In the genomic region with DNA sequence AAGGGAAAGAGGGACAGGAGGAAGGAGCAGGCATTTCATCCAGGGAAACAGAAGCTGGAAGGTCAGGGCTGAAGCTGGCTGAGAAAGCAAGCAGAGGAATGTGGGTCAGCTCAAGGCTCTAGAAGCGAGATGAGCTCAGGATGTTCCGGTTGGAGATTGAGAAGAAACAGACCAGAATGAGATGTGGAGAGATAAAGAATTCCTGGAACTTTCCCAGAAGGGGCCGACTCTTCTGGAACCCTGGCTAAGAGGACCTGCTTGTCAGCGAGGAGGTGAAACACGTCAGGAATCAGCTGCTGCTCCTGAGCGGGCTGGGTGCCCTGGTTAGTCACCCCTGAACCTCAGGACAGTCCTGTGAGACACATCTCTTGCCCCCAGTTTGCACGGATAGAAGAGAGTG, we compare ENCODE assay signal across 15 cellular contexts.
DNase-seq lines count a peak whose midpoint lies in the region; ATAC-seq and TF ChIP-seq lines count a peak whose summit lies in the region.
"Had no signal": no experiment of that assay in that cellular context is flagged by ENCODE, and none has a peak within 500 bp of the region (broad histone marks: within the 10 kb centered on the region; RNA-seq: fewer than 3 reads in every experiment).

No MANE protein-coding gene starts in this region.

- H3K9me3 Mint-ChIP-seq in neural crest cell: no peaks in the 10 kb centered on the region

- H3K4me1 ChIP-seq in IMR-90 (ENCODE audit: control insufficient read depth, insufficient read depth, low read length): peaks cover 16% of the 10 kb centered on the region
- H3K4me1 ChIP-seq in mesenchymal stem cell (ENCODE audit: control insufficient read depth, insufficient read depth, low read depth, low read length): no peaks in the 10 kb centered on the region
- peaks cover 21% of the 10 kb centered on the region for H3K4me1 ChIP-seq in testis

- H2BK120ac ChIP-seq in IMR-90 (ENCODE audit: low read depth, low read length) (no peak overlapping the region), mesenchymal stem cell (ENCODE audit: low read depth, low read length) (no peak overlapping the region)

- H3K4me2 ChIP-seq in IMR-90 (ENCODE audit: low read depth, low read length) (no peak overlapping the region), mesenchymal stem cell (ENCODE audit: low read length, poor library complexity, severe bottlenecking) (no peak overlapping the region)

- peaks cover 20% of the 10 kb centered on the region for H3K9me1 ChIP-seq in IMR-90 (ENCODE audit: insufficient read depth, low read length)

- ATAC-seq in IMR-90 (ENCODE audit: low read depth) (no peak), GM19455 (IDR thresholded peaks at IDR 0.05; ENCODE audit: unreplicated experiment) (no peak)

- H3K9me3 ChIP-seq in IMR-90 (ENCODE audit: control insufficient read depth, insufficient read depth, low read length): no peaks in the 10 kb centered on the region
- no peaks in the 10 kb centered on the region for H3K9me3 ChIP-seq in mesenchymal stem cell (ENCODE audit: control insufficient read depth, low read length)
- no peaks in the 10 kb centered on the region for H3K9me3 ChIP-seq in testis

- peaks cover 46% of the 10 kb centered on the region for H3K36me3 Mint-ChIP-seq in neural crest cell (ENCODE audit: low read depth)
- H3K36me3 Mint-ChIP-seq: CD4-positive, alpha-beta memory T cell had no signal

- POLR2A ChIA-PET in IMR-90 (lab: Charles Lee; ENCODE audit: unreplicated experiment): no interaction called here

- CTCF ChIA-PET in IMR-90 (lab: Yijun Ruan, JAX): no interaction called here

- H3K23ac ChIP-seq in IMR-90 (ENCODE audit: low read depth, low read length) (no peak overlapping the region), mesenchymal stem cell (ENCODE audit: low read length in 2 of 2) (no peak overlapping the region)

- peaks cover 10% of the 10 kb centered on the region for H3K36me3 ChIP-seq in IMR-90 (ENCODE audit: control insufficient read depth, insufficient read depth, low read length)
- H3K36me3 ChIP-seq in mesenchymal stem cell (ENCODE audit: control insufficient read depth in 1 of 2, insufficient read depth in 2 of 2, low read depth in 1 of 2, low read length in 2 of 2): no peaks in the 10 kb centered on the region
- no peaks in the 10 kb centered on the region for H3K36me3 ChIP-seq in testis (ENCODE audit: low read depth, missing control alignments)

- H3K14ac ChIP-seq in IMR-90 (replicated peaks; ENCODE audit: low read depth, low read length) (no peak overlapping the region), mesenchymal stem cell (ENCODE audit: low read length in 2 of 2) (no peak overlapping the region)

- intact Hi-C loops in IMR-90 (cut with micrococcal nuclease): loop anchor here (5.0 kb wide), 2 partner anchors 56 to 309 kb away; no protein-coding TSS in a partner anchor
- intact Hi-C loops in testis (cut with DNase I; ENCODE audit: low total_unique reads): no loop called here

- H3K9ac ChIP-seq in IMR-90 (ENCODE audit: low read depth, low read length): no peak overlapping the region
- no peak overlapping the region for H3K9ac ChIP-seq in mesenchymal stem cell (ENCODE audit: low read length)

- no peak overlapping the region for H3K4me3 ChIP-seq in IMR-90 (ENCODE audit: insufficient read depth, low read depth, low read length)
- H3K4me3 ChIP-seq in mesenchymal stem cell (ENCODE audit: insufficient read depth in 1 of 2, low read depth in 1 of 2, low read length in 2 of 2): no peak overlapping the region
- no peak overlapping the region for H3K4me3 ChIP-seq in testis

- H4K91ac ChIP-seq in IMR-90 (ENCODE audit: insufficient read depth, low read depth, low read length): no peak overlapping the region
- H4K91ac ChIP-seq in mesenchymal stem cell (ENCODE audit: low read length): no peak overlapping the region

- H2BK12ac ChIP-seq in mesenchymal stem cell (ENCODE audit: low read length in 2 of 2): no peak overlapping the region

- H4K5ac ChIP-seq in IMR-90 (ENCODE audit: low read depth, low read length): no peak overlapping the region; the same call in 1 of the 2 replicates

- H3K56ac ChIP-seq in IMR-90 (ENCODE audit: extremely low read depth, insufficient read depth, low read length): no peak overlapping the region

- H3K27me3 Mint-ChIP-seq in neural crest cell (ENCODE audit: low read depth): no peaks in the 10 kb centered on the region
- H3K27me3 Mint-ChIP-seq: CD4-positive, alpha-beta memory T cell had no signal

- H2AK9ac ChIP-seq in IMR-90 (replicated peaks; ENCODE audit: low read depth, low read length, poor library complexity): no peak overlapping the region

- H3K18ac ChIP-seq in IMR-90 (ENCODE audit: low read depth, low read length): no peak overlapping the region
- no peak overlapping the region for H3K18ac ChIP-seq in mesenchymal stem cell (ENCODE audit: low read depth in 1 of 2, low read length in 2 of 2)

- no peak for TF ChIP-seq RAD21 in IMR-90 (IDR thresholded peaks at IDR 0.05; ENCODE audit: low read length)

- no peak overlapping the region for H4K8ac ChIP-seq in IMR-90 (ENCODE audit: low read depth in 2 of 2, low read length in 2 of 2)
- no peak overlapping the region for H4K8ac ChIP-seq in mesenchymal stem cell (ENCODE audit: low read length)

- H4K20me1 ChIP-seq in IMR-90 (ENCODE audit: insufficient read depth, low read length): peaks cover 5% of the 10 kb centered on the region; the same call in 1 of the 2 replicates

- dilution Hi-C loops in IMR-90 (cut with HindIII; ENCODE audit: low sequenced_read_pairs, unreplicated experiment): no loop called here

- H2AFZ ChIP-seq in IMR-90 (replicated peaks; ENCODE audit: low read length, poor library complexity) (no peak overlapping the region), mesenchymal stem cell (ENCODE audit: low read depth, low read length) (no peak overlapping the region)

- 84% methylated on average over 6 of the region's 7 CpGs; no CpG with 5 or more reads in 1 of the 2 experiments for WGBS in IMR-90 (ENCODE audit: extremely low coverage in 2 of 2, insufficient read length in 1 of 2), 2 experiments
- 51% methylated on average over 7 of the region's 7 CpGs for whole genome bisulfite sequencing in mesenchymal stem cell
- WGBS in testis, 2 donors: 52 to 59% methylated on average over 7 of the region's 7 CpGs

- H3K4me3 Mint-ChIP-seq in neural crest cell: no peak overlapping the region
- H3K4me3 Mint-ChIP-seq: B cell; CD4-positive, alpha-beta memory T cell; HFFc6 had no signal

- TF ChIP-seq POLR2A in IMR-90 (IDR thresholded peaks at IDR 0.05; ENCODE audit: low read depth, low read length): no peak
- no peak for TF ChIP-seq POLR2A in testis (IDR thresholded peaks at IDR 0.05)

- H3K79me1 ChIP-seq in IMR-90 (ENCODE audit: low read depth in 1 of 2, low read length in 2 of 2) (peaks cover 0 to 4% of the 10 kb centered on the region in 2 experiments; a peak in 1 of 4 replicates), mesenchymal stem cell (replicated peaks; ENCODE audit: low read length, poor library complexity, severe bottlenecking) (no peaks in the 10 kb centered on the region)

- peaks cover 27% of the 10 kb centered on the region for H3K4me1 Mint-ChIP-seq in neural crest cell
- H3K4me1 Mint-ChIP-seq: B cell had no signal

- in situ Hi-C loops in IMR-90 (cut with MboI; ENCODE audit: low sequenced_read_pairs): no loop called here

- TF ChIP-seq CTCF in IMR-90 (conservative IDR thresholded peaks at IDR 0.05; ENCODE audit: low read depth, low read length): no peak
- no peak for TF ChIP-seq CTCF in neural crest cell (conservative IDR thresholded peaks at IDR 0.05)
- no peak for TF ChIP-seq CTCF in testis (IDR thresholded peaks at IDR 0.05)

- DNase-seq in IMR-90 (no peak), mesenchymal stem cell (peak; percentile 15), neural crest cell (ENCODE audit: low read depth, low spot score) (no peak), testis (peak; percentile 32), C1 segment of cervical spinal cord (lab: John Stamatoyannopoulos, UW) (no peak)
- DNase-seq in activated naive CD4-positive, alpha-beta T cell treated with anti-CD3 and anti-CD28 coated beads, Interleukin-2, amount 50 U/mL, for 16 hours: no peak
- DNase-seq: CD4-positive, alpha-beta memory T cell; DMS153; DMS79 treated with DMSO at 0.1 percent for 48 hours; GF-D8; HCEC 1CT; HFFc6 had no signal

- no peak overlapping the region for H2BK20ac ChIP-seq in IMR-90 (ENCODE audit: low read depth, low read length)

- H3K27ac ChIP-seq in IMR-90 (ENCODE audit: insufficient read depth, low read length) (no peak overlapping the region), mesenchymal stem cell (ENCODE audit: low read length, poor library complexity, severe bottlenecking) (no peak overlapping the region), testis (peak overlapping the region; percentile 61 to 69)
- H3K27ac ChIP-seq: C4-2B had no signal

- no peak overlapping the region for H2BK5ac ChIP-seq in IMR-90 (ENCODE audit: low read depth, low read length, poor library complexity, severe bottlenecking)
- no peak overlapping the region for H2BK5ac ChIP-seq in mesenchymal stem cell (ENCODE audit: low read depth, low read length, poor library complexity, severe bottlenecking)

- H3K4ac ChIP-seq in IMR-90 (ENCODE audit: low read depth, low read length) (no peak overlapping the region), mesenchymal stem cell (ENCODE audit: low read depth in 1 of 2, low read length in 2 of 2) (no peak overlapping the region)

- BruUV-seq in IMR-90 (replicated peaks; lab: Mats Ljungman, UMichigan): no TSS peak

- H2BK15ac ChIP-seq in IMR-90 (ENCODE audit: low read depth, low read length) (no peak overlapping the region), mesenchymal stem cell (ENCODE audit: low read depth, poor library complexity, severe bottlenecking) (no peak overlapping the region)

- no peaks in the 10 kb centered on the region for H3K27me3 ChIP-seq in IMR-90 (ENCODE audit: control insufficient read depth, insufficient read depth, low read length)
- H3K27me3 ChIP-seq in mesenchymal stem cell (ENCODE audit: control insufficient read depth in 1 of 2, insufficient read depth in 1 of 2, low read length in 2 of 2): no peaks in the 10 kb centered on the region
- H3K27me3 ChIP-seq in testis: no peaks in the 10 kb centered on the region

- peak overlapping the region; percentile 9 for H3K27ac Mint-ChIP-seq in neural crest cell (ENCODE audit: unreplicated experiment)
- H3K27ac Mint-ChIP-seq: B cell; CD4-positive, alpha-beta memory T cell; HFFc6 had no signal

- H2AK5ac ChIP-seq in IMR-90 (ENCODE audit: low read depth, low read length) (peak overlapping the region; percentile 20; the same call in 1 of the 2 replicates), mesenchymal stem cell (ENCODE audit: low read length, severe bottlenecking) (no peak overlapping the region)

TF ChIP-seq in IMR-90, 13 proteins besides CTCF, POLR2A, EP300 and RAD21 (continues in another document):
- TF ChIP-seq NFE2L2 (IDR thresholded peaks at IDR 0.05; ENCODE audit: low read depth, low read length) (no peak), MAZ (IDR thresholded peaks at IDR 0.05; ENCODE audit: borderline replicate concordance, low read depth, low read length) (no peak), RCOR1 (IDR thresholded peaks at IDR 0.05; ENCODE audit: insufficient replicate concordance, low read length) (no peak)

Comparison
In these comparisons a context has a peak if more than half of its experiments do, and no peak if none do; other contexts are left out.
1. DNase-seq: peak in mesenchymal stem cell (single experiment) and testis (single experiment); none in IMR-90 (single experiment), neural crest cell (single experiment), activated naive CD4-positive, alpha-beta T cell treated with anti-CD3 and anti-CD28 coated beads, Interleukin-2, amount 50 U/mL, for 16 hours (single experiment) and C1 segment of cervical spinal cord (0 of 14).
2. H3K27ac ChIP-seq: peak in testis (2 of 2); none in IMR-90 (single experiment) and mesenchymal stem cell (single experiment).